16 cellular contexts compared by ENCODE assay signal in genomic region chr20:35049776-35050352, GRCh38. TPM values are rescaled to one million over a fixed set of nuclear protein-coding genes. Genes with fewer than 3 reads are reported as not detected.
DNase-seq lines count a peak whose midpoint lies in the region; ATAC-seq, FAIRE-seq and TF ChIP-seq lines count a peak whose summit lies in the region.
"Had no signal": no experiment of that assay in that cellular context is flagged by ENCODE, and none has a peak within 500 bp of the region (broad histone marks: within the 10 kb centered on the region; RNA-seq: fewer than 3 reads in every experiment).

No MANE protein-coding gene starts in this region.

- TF ChIP-seq POLR2A in H54 (IDR thresholded peaks at IDR 0.05; ENCODE audit: low read depth, low read length): no peak

- H3K27me3 ChIP-seq in GM23338 (ENCODE audit: insufficient read depth) (no peaks in the 10 kb centered on the region), dorsolateral prefrontal cortex (no peaks in the 10 kb centered on the region)
- H3K27me3 ChIP-seq: BLaER1 treated with 17β-estradiol and CSF1 and Interleukin-3, amounts not matched to agents 10 nM and 100 nM had no signal

- CTCF ChIA-PET in WTC11 (lab: Charles Lee): no interaction called here

- no peak overlapping the region for H3K4me3 ChIP-seq in GM23338
- H3K4me3 ChIP-seq in dorsolateral prefrontal cortex: peak overlapping the region in 4 of 59 donors; percentile 5 to 25 (median 8)
- H3K4me3 ChIP-seq: BLaER1 treated with 17β-estradiol and CSF1 and Interleukin-3, amounts not matched to agents 10 nM and 100 nM; coronary artery had no signal

- DNase-seq in GM23338 (ENCODE audit: low spot score): no peak
- no peak for DNase-seq in WTC11 (ENCODE audit: low spot score)
- DNase-seq in dorsolateral prefrontal cortex: no peak
- DNase-seq in non-pigmented ciliary epithelial cell (ENCODE audit: low read depth): peak; percentile 44
- no peak for DNase-seq in immature natural killer cell
- no peak for DNase-seq in cerebellum (ENCODE audit: low spot score)
- DNase-seq in H54 (ENCODE audit: insufficient read length, low spot score): no peak
- DNase-seq: activated CD4-positive, alpha-beta T cell treated with anti-CD3 and anti-CD28 coated beads for 4 hours; DMS79 treated with DMSO at 0.1 percent for 48 hours; Karpas-422; NCI-H146; NCI-H226; SHP77 had no signal

- no peak for ATAC-seq in GM23338
- no peak for ATAC-seq in WTC11
- ATAC-seq: activated naive CD4-positive, alpha-beta T cell treated with anti-CD3 and anti-CD28 coated beads, Interleukin-2, amount 50 U/mL, for 72 hours had no signal

- no peaks in the 10 kb centered on the region for H3K4me1 ChIP-seq in GM23338 (ENCODE audit: insufficient read depth)

- H3K27ac Mint-ChIP-seq in GM23338 (peak overlapping the region; percentile 41; the same call in 1 of the 2 replicates), WTC11 (peak overlapping the region; percentile 65; the same call in 1 of the 2 replicates), immature natural killer cell (no peak overlapping the region)

- peaks cover 2% of the 10 kb centered on the region for H3K27me3 Mint-ChIP-seq in GM23338 (ENCODE audit: insufficient read depth, low read depth, poor library complexity)
- H3K27me3 Mint-ChIP-seq in WTC11 (ENCODE audit: low read depth): no peaks in the 10 kb centered on the region
- H3K27me3 Mint-ChIP-seq in immature natural killer cell (ENCODE audit: low read depth in 3 of 3): peaks cover 0 to 1% (median 0%) of the 10 kb centered on the region in 3 donors

- no peak for TF ChIP-seq CTCF in GM23338 (conservative IDR thresholded peaks at IDR 0.05; ENCODE audit: low read depth in 2 of 2)
- TF ChIP-seq CTCF in WTC11 (IDR thresholded peaks at IDR 0.05): no peak
- TF ChIP-seq CTCF in dorsolateral prefrontal cortex (IDR thresholded peaks at IDR 0.05 in 54 of 56, conservative IDR thresholded peaks at IDR 0.05 in 2 of 56; ENCODE audit: low read depth in 1 of 56, partially characterized antibody in 56 of 56): peak in 17 of 56 donors; percentile 7 to 50 (median 26)

- H3K36me3 Mint-ChIP-seq in GM23338 (ENCODE audit: low read depth) (peaks cover 22% of the 10 kb centered on the region), WTC11 (peaks cover 44% of the 10 kb centered on the region), immature natural killer cell (peaks cover 7 to 42% (median 20%) of the 10 kb centered on the region in 3 donors)

- no peaks in the 10 kb centered on the region for H3K9me2 ChIP-seq in GM23338 (ENCODE audit: insufficient read depth)

- FAIRE-seq in H54 (lab: Jason Lieb, UNC): no peak

- H3K27ac ChIP-seq in GM23338 (ENCODE audit: low read depth) (no peak overlapping the region), dorsolateral prefrontal cortex (peak overlapping the region; percentile 4 to 100 (median 95))
- H3K27ac ChIP-seq: BLaER1 treated with 17β-estradiol and CSF1 and Interleukin-3, amounts not matched to agents 10 nM and 100 nM; coronary artery had no signal

- H3K4me1 Mint-ChIP-seq in GM23338: peaks cover 7% of the 10 kb centered on the region; the same call in 1 of the 3 replicates
- H3K4me1 Mint-ChIP-seq in WTC11: peaks cover 15% of the 10 kb centered on the region
- H3K4me1 Mint-ChIP-seq in immature natural killer cell: peaks cover 1 to 9% of the 10 kb centered on the region in 2 donors

- H3K36me3 ChIP-seq in GM23338 (ENCODE audit: insufficient read depth): peaks cover 12% of the 10 kb centered on the region; the same call in 1 of the 2 replicates

- H3K79me2 ChIP-seq in GM23338 (replicated peaks; ENCODE audit: insufficient read depth): no peaks in the 10 kb centered on the region

- H3F3A ChIP-seq in GM23338 (replicated peaks; ENCODE audit: low read depth): no peaks in the 10 kb centered on the region

- intact Hi-C loops in dorsolateral prefrontal cortex (cut with DNase I): loop anchor here (2.0 to 5.0 kb wide), 3 partner anchors 25 to 43 kb away; partner anchors contain the start of gene TRPC4AP (in 2 of the 2)

- no peaks in the 10 kb centered on the region for H3K9me3 Mint-ChIP-seq in GM23338
- no peaks in the 10 kb centered on the region for H3K9me3 Mint-ChIP-seq in WTC11
- H3K9me3 Mint-ChIP-seq in immature natural killer cell: no peaks in the 10 kb centered on the region
- H3K9me3 Mint-ChIP-seq: activated naive CD4-positive, alpha-beta T cell treated with anti-CD3 and anti-CD28 coated beads, Interleukin-2, amount 50 U/mL, for 72 hours had no signal

- H3K4me2 ChIP-seq in GM23338: no peak overlapping the region
- H3K4me2 ChIP-seq: BLaER1 treated with 17β-estradiol and CSF1 and Interleukin-3, amounts not matched to agents 10 nM and 100 nM had no signal

- no peak overlapping the region for H3K4me3 Mint-ChIP-seq in GM23338
- no peak overlapping the region for H3K4me3 Mint-ChIP-seq in WTC11
- H3K4me3 Mint-ChIP-seq in immature natural killer cell: no peak overlapping the region

- peaks cover 7% of the 10 kb centered on the region; the same call in 1 of the 2 replicates for H4K20me1 ChIP-seq in GM23338 (replicated peaks; ENCODE audit: insufficient read depth)

- no peak overlapping the region for H2AFZ ChIP-seq in GM23338

- POLR2A ChIA-PET in WTC11 (lab: Charles Lee): no interaction called here

TF ChIP-seq in GM23338, 12 proteins besides CTCF, POLR2A, EP300 and RAD21:
- TF ChIP-seq EZH2phosphoT487 (IDR thresholded peaks at IDR 0.05; ENCODE audit: unreplicated experiment): no peak
- no peak for TF ChIP-seq NANOG (IDR thresholded peaks at IDR 0.05; ENCODE audit: borderline replicate concordance)

TF ChIP-seq in WTC11, 78 proteins besides CTCF, POLR2A, EP300 and RAD21 (continues in another document):
- TF ChIP-seq ZNF121 (CRISPR knock-in tag; IDR thresholded peaks at IDR 0.05) (no peak), AR (CRISPR knock-in tag; IDR thresholded peaks at IDR 0.05) (no peak), ZBTB21 (CRISPR knock-in tag; IDR thresholded peaks at IDR 0.05; ENCODE audit: borderline replicate concordance) (no peak), ZNF532 (CRISPR knock-in tag; IDR thresholded peaks at IDR 0.05; ENCODE audit: borderline replicate concordance) (no peak)

RNA-seq across cellular contexts. Expression of gene TRPC4AP, which starts 42.7 kb away (rescaled TPM):
- total RNA-seq in GM23338 (2014; rRNA removed; shearing (Covaris generic)): 74.1 and 89.5 TPM in 2 replicates
- 47.5 and 48.8 TPM in 2 replicates for polyA plus RNA-seq in GM23338 (2016; fragmentation: Nextera tagmentation; extraction: Ambion mirVana)
- 62.7 to 73.8 TPM (median 68.0 TPM) in 3 replicates for total RNA-seq in WTC11 (2021)
- total RNA-seq in dorsolateral prefrontal cortex: 10 to 100 TPM; 43.4 to 98.1 (median 66.6) TPM
- 10 to 100 TPM; 58.0 to 89.0 (median 72.5) TPM for polyA plus RNA-seq in immature natural killer cell
- total RNA-seq in cerebellum: 47.7 TPM

Comparison
In these comparisons a context has a peak if more than half of its experiments do, and no peak if none do; other contexts are left out.
1. H3K27ac Mint-ChIP-seq: peak in GM23338 (single experiment) and WTC11 (single experiment); none in immature natural killer cell (0 of 6).